In the genomic region with DNA sequence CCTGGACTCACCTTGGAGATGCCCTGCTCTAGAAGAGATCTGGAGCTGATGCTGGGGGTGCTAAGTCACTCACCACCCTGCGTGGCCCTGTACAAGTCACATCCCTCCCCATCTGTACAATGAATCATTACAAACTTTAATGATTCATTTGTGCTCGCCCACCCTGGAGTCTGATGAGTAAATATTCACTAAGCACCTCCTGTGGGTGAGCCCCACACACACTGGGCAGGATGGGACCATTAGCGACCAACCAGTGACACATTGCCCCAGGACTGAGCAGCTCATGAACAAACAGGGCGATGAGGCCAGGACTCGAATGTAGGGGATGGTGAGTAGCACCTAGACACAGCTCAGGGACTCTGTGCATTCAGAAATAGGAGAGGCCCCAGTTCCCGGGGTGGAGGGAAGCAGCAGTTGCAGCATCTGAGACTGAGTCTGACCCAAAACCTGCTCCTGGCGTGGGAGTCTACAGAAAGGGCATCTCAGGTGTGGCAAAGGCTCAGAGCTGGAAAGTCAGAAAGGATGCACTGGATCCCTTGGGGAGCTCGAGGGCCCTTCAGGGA, we compare ENCODE assay signal across 25 cellular contexts. TPM values are rescaled to one million over a fixed set of nuclear protein-coding genes. Genes with fewer than 3 reads are reported as not detected.
A peak's percentile ranks its signal among the peaks of the same experiment; 100 is the strongest.
DNase-seq lines count a peak whose midpoint lies in the region; ATAC-seq and TF ChIP-seq lines count a peak whose summit lies in the region.
"Had no signal": no experiment of that assay in that cellular context is flagged by ENCODE, and none has a peak within 500 bp of the region (broad histone marks: within the 10 kb centered on the region; RNA-seq: fewer than 3 reads in every experiment).

No MANE protein-coding gene starts in this region.

- H3K9me3 ChIP-seq in neural progenitor cell (ENCODE audit: low read depth), result no peaks in the 10 kb centered on the region
- H3K9me3 ChIP-seq: upper lobe of left lung had no signal

- intact Hi-C loops in activated CD4-positive, alpha-beta T cell treated with anti-CD3 and anti-CD28 coated beads for 36 hours (cut with DNase I, micrococcal nuclease), result no loop called here

- peaks cover 12% of the 10 kb centered on the region for H3K27me3 Mint-ChIP-seq in activated CD4-positive, alpha-beta T cell treated with anti-CD3 and anti-CD28 coated beads for 36 hours
- peaks cover 24% of the 10 kb centered on the region for H3K27me3 Mint-ChIP-seq in activated CD4-positive, alpha-beta T cell treated with anti-CD3 and anti-CD28 coated beads, Interleukin-2, amount 10 ng/mL, durations not matched to agents 7 days and 5 days
- peaks cover 29% of the 10 kb centered on the region for H3K27me3 Mint-ChIP-seq in GM23338 (ENCODE audit: insufficient read depth, low read depth, poor library complexity)
- peaks cover 35% of the 10 kb centered on the region for H3K27me3 Mint-ChIP-seq in activated T-helper 17 cell treated with anti-CD3 and anti-CD28 coated beads, Interleukin-2, amount 50 U/mL, for 72 hours
- H3K27me3 Mint-ChIP-seq in neural progenitor cell (ENCODE audit: insufficient read depth, low read depth), result peaks cover 9% of the 10 kb centered on the region

- no peak overlapping the region for H3K4me3 Mint-ChIP-seq in activated CD4-positive, alpha-beta T cell treated with anti-CD3 and anti-CD28 coated beads for 36 hours
- no peak overlapping the region for H3K4me3 Mint-ChIP-seq in activated CD4-positive, alpha-beta T cell treated with anti-CD3 and anti-CD28 coated beads, Interleukin-2, amount 10 ng/mL, durations not matched to agents 7 days and 5 days
- peak overlapping the region; percentile 64 for H3K4me3 Mint-ChIP-seq in GM23338
- no peak overlapping the region for H3K4me3 Mint-ChIP-seq in activated T-helper 17 cell treated with anti-CD3 and anti-CD28 coated beads, Interleukin-2, amount 50 U/mL, for 72 hours
- H3K4me3 Mint-ChIP-seq in neural progenitor cell, result no peak overlapping the region
- H3K4me3 Mint-ChIP-seq: stimulated activated naive CD8-positive, alpha-beta T cell treated with anti-CD3 and anti-CD28 coated beads, Interleukin-15, Interleukin-2, amounts not matched to agents 100 ng/mL and 50 ng/mL, for 24 hours had no signal

- H3K9me3 Mint-ChIP-seq in activated CD4-positive, alpha-beta T cell treated with anti-CD3 and anti-CD28 coated beads for 36 hours (ENCODE audit: low read depth), result no peaks in the 10 kb centered on the region
- H3K9me3 Mint-ChIP-seq in activated CD4-positive, alpha-beta T cell treated with anti-CD3 and anti-CD28 coated beads, Interleukin-2, amount 10 ng/mL, durations not matched to agents 7 days and 5 days, result no peaks in the 10 kb centered on the region
- H3K9me3 Mint-ChIP-seq in GM23338, result peaks cover 10% of the 10 kb centered on the region; the same call in 2 of the 3 replicates
- H3K9me3 Mint-ChIP-seq in activated T-helper 17 cell treated with anti-CD3 and anti-CD28 coated beads, Interleukin-2, amount 50 U/mL, for 72 hours, result no peaks in the 10 kb centered on the region
- peaks cover 7% of the 10 kb centered on the region for H3K9me3 Mint-ChIP-seq in neural progenitor cell
- H3K9me3 Mint-ChIP-seq: activated T-helper 2 cell treated with anti-CD3 and anti-CD28 coated beads, Interferon-gamma antibody, Interleukin-2, Interleukin-4, amounts not matched to agents 10 μg/mL and 5 μg/mL and 100 μg/mL, durations not matched to agents 14 hours and 24 hours and 36 hours; stimulated activated naive CD8-positive, alpha-beta T cell treated with anti-CD3 and anti-CD28 coated beads, Interleukin-15, Interleukin-2, amounts not matched to agents 100 ng/mL and 50 ng/mL, for 24 hours had no signal

- CTCF ChIA-PET in activated CD4-positive, alpha-beta T cell treated with anti-CD3 and anti-CD28 coated beads for 36 hours (lab: Charles Lee), result interaction anchor here (0.6 to 1.3 kb wide), 2 partner anchors 15 to 55 kb away, joined by 3 to 5 read pairs; no protein-coding TSS in a partner anchor
- CTCF ChIA-PET in activated CD4-positive, alpha-beta T cell treated with anti-CD3 and anti-CD28 coated beads, Interleukin-2, amount 10 ng/mL, durations not matched to agents 7 days and 5 days (lab: Charles Lee), result interaction anchor here (1.2 to 4.6 kb wide), 2 partner anchors 14 to 29 kb away, joined by 4 to 22 read pairs; no protein-coding TSS in a partner anchor

- 0 out of 2 replicates have a peak, but pooled peaks cover 3% of the 10 kb centered on the region for H3K9me2 ChIP-seq in GM23338 (ENCODE audit: insufficient read depth)

- ATAC-seq in activated CD4-positive, alpha-beta T cell treated with anti-CD3 and anti-CD28 coated beads for 36 hours, result peak; percentile 82
- ATAC-seq in GM23338, result peak; percentile 7; the same call in 2 of the 3 replicates
- ATAC-seq in activated T-helper 17 cell treated with anti-CD3 and anti-CD28 coated beads, Interleukin-2, amount 50 U/mL, for 72 hours (replicated peaks), result peak; percentile 85

- TF ChIP-seq CTCF in GM23338 (conservative IDR thresholded peaks at IDR 0.05; ENCODE audit: low read depth in 2 of 2) (no peak), neural progenitor cell (IDR thresholded peaks at IDR 0.05) (no peak)

- POLR2A ChIA-PET in activated CD4-positive, alpha-beta T cell treated with anti-CD3 and anti-CD28 coated beads for 36 hours (lab: Charles Lee), result no interaction called here
- POLR2A ChIA-PET in activated CD4-positive, alpha-beta T cell treated with anti-CD3 and anti-CD28 coated beads, Interleukin-2, amount 10 ng/mL, durations not matched to agents 7 days and 5 days (lab: Charles Lee), result no interaction called here

- H3K4me1 ChIP-seq in GM23338 (ENCODE audit: insufficient read depth) (peaks cover 24% of the 10 kb centered on the region), neural progenitor cell (peaks cover 12% of the 10 kb centered on the region)
- H3K4me1 ChIP-seq: parathyroid adenoma had no signal

- no peaks in the 10 kb centered on the region for H3K79me2 ChIP-seq in GM23338 (replicated peaks; ENCODE audit: insufficient read depth)
- H3K79me2 ChIP-seq in neural progenitor cell (ENCODE audit: low read depth), result no peaks in the 10 kb centered on the region
- H3K79me2 ChIP-seq: parathyroid adenoma had no signal

- peak overlapping the region; percentile 90 for H2AFZ ChIP-seq in GM23338
- H2AFZ ChIP-seq in neural progenitor cell (replicated peaks), result no peak overlapping the region
- H2AFZ ChIP-seq: parathyroid adenoma had no signal

- H3K4me3 ChIP-seq in GM23338, result peak overlapping the region; percentile 53
- H3K4me3 ChIP-seq in neural progenitor cell, result no peak overlapping the region
- H3K4me3 ChIP-seq: BLaER1, upper lobe of left lung had no signal

- H3K4me1 Mint-ChIP-seq in activated CD4-positive, alpha-beta T cell treated with anti-CD3 and anti-CD28 coated beads for 36 hours, result no peaks in the 10 kb centered on the region
- peaks cover 3% of the 10 kb centered on the region for H3K4me1 Mint-ChIP-seq in activated CD4-positive, alpha-beta T cell treated with anti-CD3 and anti-CD28 coated beads, Interleukin-2, amount 10 ng/mL, durations not matched to agents 7 days and 5 days
- H3K4me1 Mint-ChIP-seq in GM23338, result peaks cover 31% of the 10 kb centered on the region
- no peaks in the 10 kb centered on the region for H3K4me1 Mint-ChIP-seq in activated T-helper 17 cell treated with anti-CD3 and anti-CD28 coated beads, Interleukin-2, amount 50 U/mL, for 72 hours
- H3K4me1 Mint-ChIP-seq in neural progenitor cell, result peaks cover 16% of the 10 kb centered on the region

- H3F3A ChIP-seq in GM23338 (replicated peaks; ENCODE audit: low read depth) (no peaks in the 10 kb centered on the region), neural progenitor cell (ENCODE audit: low read depth) (peaks cover 5% of the 10 kb centered on the region)

- H3K27me3 ChIP-seq in GM23338 (ENCODE audit: insufficient read depth) (peaks cover 69% of the 10 kb centered on the region), neural progenitor cell (peaks cover 83% of the 10 kb centered on the region)
- H3K27me3 ChIP-seq: BLaER1, upper lobe of left lung had no signal

- H3K36me3 ChIP-seq in GM23338 (ENCODE audit: insufficient read depth) (no peaks in the 10 kb centered on the region), neural progenitor cell (no peaks in the 10 kb centered on the region)
- H3K36me3 ChIP-seq: BLaER1, upper lobe of left lung had no signal

- DNase-seq in activated CD4-positive, alpha-beta T cell treated with anti-CD3 and anti-CD28 coated beads for 36 hours, result peak; percentile 29
- no peak for DNase-seq in activated CD4-positive, alpha-beta T cell treated with anti-CD3 and anti-CD28 coated beads, Interleukin-2, amount 10 ng/mL, durations not matched to agents 7 days and 5 days
- DNase-seq in GM23338 (ENCODE audit: low spot score) (no peak), neural progenitor cell (ENCODE audit: low spot score) (no peak), NCI-H2107 (lab: John Stamatoyannopoulos, UW) (no peak), ecto neural progenitor cell (ENCODE audit: low spot score) (no peak), NOMO-1 treated with DMSO at 0.1 percent for 48 hours (lab: John Stamatoyannopoulos, UW; ENCODE audit: unreplicated experiment) (no peak)
- DNase-seq: 8988T; activated CD4-positive, alpha-beta T cell treated with anti-CD3 and anti-CD28 coated beads for 4 hours; foreskin fibroblast; NCI-H1092; NCI-H2081 treated with DMSO at 0.1 percent for 48 hours; NCI-H526; OCI-M1; small intestine; upper lobe of left lung had no signal

- no peak overlapping the region for H3K9ac ChIP-seq in neural progenitor cell
- H3K9ac ChIP-seq: BLaER1, parathyroid adenoma had no signal

- H3K27ac Mint-ChIP-seq in activated CD4-positive, alpha-beta T cell treated with anti-CD3 and anti-CD28 coated beads for 36 hours, result no peak overlapping the region
- no peak overlapping the region for H3K27ac Mint-ChIP-seq in activated CD4-positive, alpha-beta T cell treated with anti-CD3 and anti-CD28 coated beads, Interleukin-2, amount 10 ng/mL, durations not matched to agents 7 days and 5 days
- H3K27ac Mint-ChIP-seq in GM23338 (no peak overlapping the region), neural progenitor cell (no peak overlapping the region)
- no peak overlapping the region for H3K27ac Mint-ChIP-seq in activated T-helper 17 cell treated with anti-CD3 and anti-CD28 coated beads, Interleukin-2, amount 50 U/mL, for 72 hours
- H3K27ac Mint-ChIP-seq: activated T-helper 2 cell treated with anti-CD3 and anti-CD28 coated beads, Interferon-gamma antibody, Interleukin-2, Interleukin-4, amounts not matched to agents 10 μg/mL and 5 μg/mL and 100 μg/mL, durations not matched to agents 14 hours and 24 hours and 36 hours; stimulated activated naive CD8-positive, alpha-beta T cell treated with anti-CD3 and anti-CD28 coated beads, Interleukin-15, Interleukin-2, amounts not matched to agents 100 ng/mL and 50 ng/mL, for 24 hours had no signal

- H3K4me2 ChIP-seq in GM23338 (peak overlapping the region; percentile 87), neural progenitor cell (peak overlapping the region; percentile 79)
- H3K4me2 ChIP-seq: BLaER1 had no signal

- no peaks in the 10 kb centered on the region for H4K20me1 ChIP-seq in GM23338 (replicated peaks; ENCODE audit: insufficient read depth)
- H4K20me1 ChIP-seq in neural progenitor cell (ENCODE audit: low read depth), result no peaks in the 10 kb centered on the region
- H4K20me1 ChIP-seq: BLaER1 had no signal

- no peaks in the 10 kb centered on the region for H3K36me3 Mint-ChIP-seq in activated CD4-positive, alpha-beta T cell treated with anti-CD3 and anti-CD28 coated beads for 36 hours (ENCODE audit: low read depth)
- no peaks in the 10 kb centered on the region for H3K36me3 Mint-ChIP-seq in activated CD4-positive, alpha-beta T cell treated with anti-CD3 and anti-CD28 coated beads, Interleukin-2, amount 10 ng/mL, durations not matched to agents 7 days and 5 days (ENCODE audit: low read depth)
- peaks cover 6% of the 10 kb centered on the region for H3K36me3 Mint-ChIP-seq in GM23338 (ENCODE audit: low read depth)
- H3K36me3 Mint-ChIP-seq in activated T-helper 17 cell treated with anti-CD3 and anti-CD28 coated beads, Interleukin-2, amount 50 U/mL, for 72 hours (ENCODE audit: low read depth), result no peaks in the 10 kb centered on the region
- no peaks in the 10 kb centered on the region for H3K36me3 Mint-ChIP-seq in neural progenitor cell

- no peak overlapping the region for H3K27ac ChIP-seq in GM23338 (ENCODE audit: low read depth)
- no peak overlapping the region for H3K27ac ChIP-seq in neural progenitor cell
- H3K27ac ChIP-seq: BLaER1, HL-60, parathyroid adenoma, upper lobe of left lung had no signal

RNA-seq across cellular contexts. Expression of a gene that starts 18.1 kb away (rescaled TPM):
- not detected for total RNA-seq in activated CD4-positive, alpha-beta T cell treated with anti-CD3 and anti-CD28 coated beads for 36 hours
- not detected for total RNA-seq in activated CD4-positive, alpha-beta T cell treated with anti-CD3 and anti-CD28 coated beads, Interleukin-2, amount 10 ng/mL, durations not matched to agents 7 days and 5 days
- total RNA-seq in GM23338 (2014; rRNA removed; shearing (Covaris generic)), result not detected in 2 replicates
- not detected in 2 replicates for polyA plus RNA-seq in GM23338 (2016; fragmentation: Nextera tagmentation; extraction: Ambion mirVana)
- total RNA-seq in activated T-helper 17 cell treated with anti-CD3 and anti-CD28 coated beads, Interleukin-2, amount 50 U/mL, for 72 hours, result not detected
- not detected in 2 replicates for total RNA-seq in neural progenitor cell (ENCODE audit: low replicate concordance)
- total RNA-seq: activated T-helper 2 cell treated with anti-CD3 and anti-CD28 coated beads, Interferon-gamma antibody, Interleukin-2, Interleukin-4, amounts not matched to agents 10 μg/mL and 5 μg/mL and 100 μg/mL, durations not matched to agents 14 hours and 24 hours and 36 hours; chondrocyte; myocyte; SK-MEL-5 had no signal

RNA-seq across cellular contexts. Expression of a gene that starts 24.1 kb away (rescaled TPM):
- under 1 TPM in 1 of 2 experiments, not detected in 1; 0.19 TPM for total RNA-seq in activated CD4-positive, alpha-beta T cell treated with anti-CD3 and anti-CD28 coated beads for 36 hours
- total RNA-seq in activated CD4-positive, alpha-beta T cell treated with anti-CD3 and anti-CD28 coated beads, Interleukin-2, amount 10 ng/mL, durations not matched to agents 7 days and 5 days, result not detected
- not detected in 2 replicates for total RNA-seq in GM23338 (2014; rRNA removed; shearing (Covaris generic))
- polyA plus RNA-seq in GM23338 (2016; fragmentation: Nextera tagmentation; extraction: Ambion mirVana), result not detected in 2 replicates
- not detected for total RNA-seq in activated T-helper 17 cell treated with anti-CD3 and anti-CD28 coated beads, Interleukin-2, amount 50 U/mL, for 72 hours
- total RNA-seq in neural progenitor cell (ENCODE audit: low replicate concordance), result not detected in 2 replicates
- total RNA-seq: activated T-helper 2 cell treated with anti-CD3 and anti-CD28 coated beads, Interferon-gamma antibody, Interleukin-2, Interleukin-4, amounts not matched to agents 10 μg/mL and 5 μg/mL and 100 μg/mL, durations not matched to agents 14 hours and 24 hours and 36 hours; myocyte had no signal

Comparison
In these comparisons a context has a peak if more than half of its experiments do, and no peak if none do; other contexts are left out.
1. ATAC-seq: peak in every context shown above with its lines; median percentile 85 in activated T-helper 17 cell treated with anti-CD3 and anti-CD28 coated beads, Interleukin-2, amount 50 U/mL, for 72 hours; 82 in activated CD4-positive, alpha-beta T cell treated with anti-CD3 and anti-CD28 coated beads for 36 hours; 7 in GM23338.